In genomic region chr9:98288876-98289275, GRCh38 we compare ENCODE assay signal across 19 cellular contexts.
"Had no signal": no experiment of that assay in that cellular context is flagged by ENCODE, and none has a peak within 500 bp of the region (broad histone marks: within the 10 kb centered on the region; RNA-seq: fewer than 3 reads in every experiment).

No MANE protein-coding gene starts in this region.

- DNase-seq: activated CD4-positive, alpha-beta T cell treated with anti-CD3 and anti-CD28 coated beads, Interleukin-2, amount 50 U/mL, for 1 hour; activated CD8-positive, alpha-beta memory T cell treated with anti-CD3 and anti-CD28 coated beads, Interleukin-2, amount 50 U/mL, for 4 hours; activated naive CD4-positive, alpha-beta T cell treated with anti-CD3 and anti-CD28 coated beads for 36 hours; activated T-cell treated with anti-CD3 and anti-CD28 coated beads, Interleukin-2, amount 50 U/mL, for 4 hours; anterior cingulate cortex; brain microvascular endothelial cell; central memory CD4-positive, alpha-beta T cell; erythroblast; heart right ventricle; stimulated activated CD4-positive, alpha-beta T cell treated with anti-CD3 and anti-CD28 coated beads, Interleukin-4, amount 100 ng/mL, for 1 hour; stomach; T1000; upper lobe of left lung had no signal

- ATAC-seq: activated CD4-positive, CD25-positive, alpha-beta regulatory T cell treated with anti-CD3 and anti-CD28 coated beads, Interleukin-2, amount 50 U/mL, for 24 hours; activated T-cell treated with anti-CD3 and anti-CD28 coated beads, Interleukin-2, amount 50 U/mL, for 4 hours; heart right ventricle had no signal

- H3K27me3 ChIP-seq: brain microvascular endothelial cell, right atrium auricular region, upper lobe of left lung had no signal

- H3K27ac ChIP-seq: brain microvascular endothelial cell, heart right ventricle, right atrium auricular region, stomach, upper lobe of left lung had no signal

- H3K4me1 ChIP-seq: heart right ventricle, right atrium auricular region, stomach, upper lobe of left lung had no signal

- H3K9me3 ChIP-seq: heart right ventricle, right atrium auricular region, stomach, upper lobe of left lung had no signal

- H3K4me3 ChIP-seq: heart right ventricle, lung, right atrium auricular region, stomach, upper lobe of left lung had no signal

- H3K36me3 ChIP-seq: brain microvascular endothelial cell, heart right ventricle, right atrium auricular region, stomach, upper lobe of left lung had no signal

- FAIRE-seq: colon, endometrium, frontal cortex had no signal
